ENCODE assay signal across 11 cellular contexts in genomic region chr1:206722751-206723499, GRCh38. TPM values are rescaled to one million over a fixed set of nuclear protein-coding genes. Genes with fewer than 3 reads are reported as not detected.
A peak's percentile ranks its signal among the peaks of the same experiment; 100 is the strongest.
DNase-seq lines count a peak whose midpoint lies in the region; ATAC-seq and TF ChIP-seq lines count a peak whose summit lies in the region.
"Had no signal": no experiment of that assay in that cellular context is flagged by ENCODE, and none has a peak within 500 bp of the region (broad histone marks: within the 10 kb centered on the region; RNA-seq: fewer than 3 reads in every experiment).

No MANE protein-coding gene starts in this region.

- DNase-seq in adrenal gland: no peak
- no peak for DNase-seq in right cardiac atrium
- no peak for DNase-seq in smooth muscle cell (lab: John Stamatoyannopoulos, UW; ENCODE audit: unreplicated experiment)
- no peak for DNase-seq in activated CD4-positive, alpha-beta T cell treated with anti-CD3 and anti-CD28 coated beads, Interleukin-2, amount 50 U/mL, for 4 hours
- DNase-seq: activated CD4-positive, alpha-beta memory T cell treated with anti-CD3 and anti-CD28 coated beads, Interleukin-2, amount 10 ng/mL, durations not matched to agents 7 days and 5 days; H9; naive B cell had no signal

- H2AFZ ChIP-seq in smooth muscle cell (ENCODE audit: low read depth): no peak overlapping the region

- H3K36me3 ChIP-seq in HUES48 (ENCODE audit: control insufficient read depth, insufficient read depth, low read length) (no peaks in the 10 kb centered on the region), adrenal gland (replicated peaks in 1 of 2) (no peaks in the 10 kb centered on the region), smooth muscle cell (ENCODE audit: low read depth) (no peaks in the 10 kb centered on the region)

- no peaks in the 10 kb centered on the region for H3K36me3 Mint-ChIP-seq in stimulated activated memory B cell treated with anti-CD40 and anti-IgM and Interleukin-4, amounts not matched to agents 10 μg/mL and 1 μg/mL and 100 μg/mL, for 72 hours
- H3K36me3 Mint-ChIP-seq: naive B cell had no signal

- intact Hi-C loops in adrenal gland (cut with DNase I): loop anchor here in 1 of 2 donors (5.0 to 10.0 kb wide), 2 partner anchors 36 to 88 kb away; partner anchors contain the start of gene DYRK3
- intact Hi-C loops in right cardiac atrium (cut with DNase I): loop anchor here (5.0 to 10.0 kb wide), 3 partner anchors 36 to 192 kb away; no protein-coding TSS in a partner anchor

- peak overlapping the region; percentile 50 for H3K4me2 ChIP-seq in smooth muscle cell

- ATAC-seq in right cardiac atrium (peak; percentile 9 to 21), HG02973 (IDR thresholded peaks at IDR 0.05; ENCODE audit: unreplicated experiment) (no peak)
- ATAC-seq in stimulated activated memory B cell treated with anti-CD40 and anti-IgM and Interleukin-4, amounts not matched to agents 10 μg/mL and 1 μg/mL and 100 μg/mL, for 72 hours: no peak

- 82 to 88% (median 86%) methylated on average over 8 to 17 of the region's 17 CpGs for WGBS in adrenal gland, 4 donors
- 50% methylated on average over 17 of the region's 17 CpGs for WGBS in right cardiac atrium
- 92% methylated on average over 17 of the region's 17 CpGs for WGBS in smooth muscle cell (ENCODE audit: low lambda C conversion rate)

- no peaks in the 10 kb centered on the region for H3K27me3 Mint-ChIP-seq in stimulated activated memory B cell treated with anti-CD40 and anti-IgM and Interleukin-4, amounts not matched to agents 10 μg/mL and 1 μg/mL and 100 μg/mL, for 72 hours
- H3K27me3 Mint-ChIP-seq: activated CD4-positive, alpha-beta memory T cell treated with anti-CD3 and anti-CD28 coated beads, Interleukin-2, amount 10 ng/mL, durations not matched to agents 7 days and 5 days; naive B cell had no signal

- H3K9me3 ChIP-seq in HUES48 (ENCODE audit: control insufficient read depth, insufficient read depth, low read length) (no peaks in the 10 kb centered on the region), adrenal gland (replicated peaks in 1 of 3) (no peaks in the 10 kb centered on the region), right cardiac atrium (ENCODE audit: control insufficient read depth, low read length) (no peaks in the 10 kb centered on the region), smooth muscle cell (replicated peaks; ENCODE audit: low read depth) (no peaks in the 10 kb centered on the region)

- H4K20me1 ChIP-seq in smooth muscle cell (ENCODE audit: low read depth): peaks cover 100% of the 10 kb centered on the region

- no peaks in the 10 kb centered on the region for H3F3A ChIP-seq in smooth muscle cell (ENCODE audit: low read depth)

- H3K27ac Mint-ChIP-seq in stimulated activated memory B cell treated with anti-CD40 and anti-IgM and Interleukin-4, amounts not matched to agents 10 μg/mL and 1 μg/mL and 100 μg/mL, for 72 hours: no peak overlapping the region
- H3K27ac Mint-ChIP-seq: activated CD4-positive, alpha-beta memory T cell treated with anti-CD3 and anti-CD28 coated beads, Interleukin-2, amount 10 ng/mL, durations not matched to agents 7 days and 5 days had no signal

- H3K4me1 ChIP-seq in HUES48 (ENCODE audit: control insufficient read depth, insufficient read depth, low read length) (peaks cover 19% of the 10 kb centered on the region), adrenal gland (replicated peaks in 1 of 2) (peaks cover 19 to 69% of the 10 kb centered on the region in 2 donors), right cardiac atrium (ENCODE audit: control insufficient read depth, insufficient read depth, low read length) (peaks cover 30% of the 10 kb centered on the region), smooth muscle cell (ENCODE audit: low read depth) (peaks cover 11% of the 10 kb centered on the region)

- H3K4me3 ChIP-seq in HUES48 (ENCODE audit: low read depth, low read length): no peak overlapping the region
- no peak overlapping the region for H3K4me3 ChIP-seq in adrenal gland
- H3K4me3 ChIP-seq in right cardiac atrium (ENCODE audit: low read length): no peak overlapping the region
- H3K4me3 ChIP-seq in smooth muscle cell: no peak overlapping the region

- H3K9ac ChIP-seq in HUES48 (ENCODE audit: low read depth, low read length) (no peak overlapping the region), smooth muscle cell (ENCODE audit: low read depth) (no peak overlapping the region)

- H3K27me3 ChIP-seq in HUES48 (ENCODE audit: control insufficient read depth, insufficient read depth, low read length) (no peaks in the 10 kb centered on the region), adrenal gland (no peaks in the 10 kb centered on the region), right cardiac atrium (ENCODE audit: control insufficient read depth, insufficient read depth) (no peaks in the 10 kb centered on the region), smooth muscle cell (ENCODE audit: low read depth) (no peaks in the 10 kb centered on the region)

- TF ChIP-seq CTCF in adrenal gland (IDR thresholded peaks at IDR 0.05) (no peak), smooth muscle cell (IDR thresholded peaks at IDR 0.05; ENCODE audit: borderline replicate concordance, insufficient read depth, poor library complexity, severe bottlenecking) (no peak)

- H3K9me3 Mint-ChIP-seq in stimulated activated memory B cell treated with anti-CD40 and anti-IgM and Interleukin-4, amounts not matched to agents 10 μg/mL and 1 μg/mL and 100 μg/mL, for 72 hours: no peaks in the 10 kb centered on the region
- H3K9me3 Mint-ChIP-seq: activated CD4-positive, alpha-beta memory T cell treated with anti-CD3 and anti-CD28 coated beads, Interleukin-2, amount 10 ng/mL, durations not matched to agents 7 days and 5 days; H9; naive B cell had no signal

- H3K27ac ChIP-seq in HUES48 (ENCODE audit: low read depth, low read length): peak overlapping the region; percentile 75
- peak overlapping the region in 4 of 5 donors; percentile 54 to 87 (median 74) for H3K27ac ChIP-seq in adrenal gland
- H3K27ac ChIP-seq in right cardiac atrium (ENCODE audit: low read length): peak overlapping the region; percentile 96
- H3K27ac ChIP-seq in smooth muscle cell (ENCODE audit: low read depth): no peak overlapping the region

- H3K4me1 Mint-ChIP-seq in stimulated activated memory B cell treated with anti-CD40 and anti-IgM and Interleukin-4, amounts not matched to agents 10 μg/mL and 1 μg/mL and 100 μg/mL, for 72 hours: peaks cover 68% of the 10 kb centered on the region

- H3K4me3 Mint-ChIP-seq in stimulated activated memory B cell treated with anti-CD40 and anti-IgM and Interleukin-4, amounts not matched to agents 10 μg/mL and 1 μg/mL and 100 μg/mL, for 72 hours: no peak overlapping the region
- H3K4me3 Mint-ChIP-seq: activated CD4-positive, alpha-beta memory T cell treated with anti-CD3 and anti-CD28 coated beads, Interleukin-2, amount 10 ng/mL, durations not matched to agents 7 days and 5 days; H9 had no signal

- H3K79me2 ChIP-seq in smooth muscle cell (ENCODE audit: low read depth): peaks cover 99% of the 10 kb centered on the region

- TF ChIP-seq POLR2A in adrenal gland (IDR thresholded peaks at IDR 0.05): no peak

RNA-seq across cellular contexts. Expression of gene MAPKAPK2, which starts 38.2 kb away (rescaled TPM):
- total RNA-seq in adrenal gland: 100 to 1,000 TPM in 4 of 8 donors, 10 to 100 TPM in 4; 40.7 to 129 (median 96.0) TPM
- polyA plus RNA-seq in adrenal gland: 10 to 100 TPM; 66.6 to 80.7 (median 71.6) TPM
- total RNA-seq in right cardiac atrium: 100 to 1,000 TPM; 192 to 221 (median 216) TPM
- polyA plus RNA-seq in right cardiac atrium: 129 TPM
- total RNA-seq in smooth muscle cell: 36.0 and 40.9 TPM in 2 replicates
- polyA plus RNA-seq in smooth muscle cell: 14.3 and 16.9 TPM in 2 replicates

RNA-seq across cellular contexts. Expression of gene IL19, which starts 47.6 kb away (rescaled TPM):
- total RNA-seq in adrenal gland: not detected
- not detected for polyA plus RNA-seq in adrenal gland
- not detected for total RNA-seq in right cardiac atrium
- polyA plus RNA-seq in right cardiac atrium: not detected
- total RNA-seq in smooth muscle cell: not detected in 2 replicates
- 0.35 and 0.52 TPM in 2 replicates for polyA plus RNA-seq in smooth muscle cell
- total RNA-seq: activated CD4-positive, alpha-beta memory T cell treated with anti-CD3 and anti-CD28 coated beads, Interleukin-2, amount 10 ng/mL, durations not matched to agents 7 days and 5 days; H9; T-helper 2 cell treated with Interferon-gamma antibody and Interleukin-4, amounts not matched to agents 100 ng/mL and 5 ng/mL, for 36 hours had no signal

RNA-seq across cellular contexts. Expression of gene IL10, which starts 49.4 kb away (rescaled TPM):
- total RNA-seq in adrenal gland (1 to 10 TPM in 7 of 8 donors, under 1 TPM in 1; 0.54 to 8.5 (median 3.3) TPM), right cardiac atrium (1 to 10 TPM in 3 of 4 donors, under 1 TPM in 1; 0.59 to 5.9 (median 1.3) TPM), smooth muscle cell (0.36 and 2.2 TPM in 2 replicates)
- polyA plus RNA-seq in adrenal gland (1 to 10 TPM; 1.5 to 4.2 (median 1.6) TPM), right cardiac atrium (0.75 TPM), smooth muscle cell (1.2 and 2.8 TPM in 2 replicates)
- total RNA-seq: H9 had no signal

Comparison
In these comparisons a context has a peak if more than half of its experiments do, and no peak if none do; other contexts are left out.
1. ATAC-seq: peak in right cardiac atrium (2 of 2); none in HG02973 (single experiment) and stimulated activated memory B cell treated with anti-CD40 and anti-IgM and Interleukin-4, amounts not matched to agents 10 μg/mL and 1 μg/mL and 100 μg/mL, for 72 hours (single experiment).